Comparison of ENCODE assay signal across 15 cellular contexts in genomic region chr9:2140600-2141223, GRCh38.
DNase-seq lines count a peak whose midpoint lies in the region; ATAC-seq and TF ChIP-seq lines count a peak whose summit lies in the region.
"Had no signal": no experiment of that assay in that cellular context is flagged by ENCODE, and none has a peak within 500 bp of the region (broad histone marks: within the 10 kb centered on the region; RNA-seq: fewer than 3 reads in every experiment).

No MANE protein-coding gene starts in this region.

- H3K27ac ChIP-seq in right atrium auricular region (peak overlapping the region in 1 of 2 donors; percentile 57), left ventricle myocardium inferior (replicated peaks) (peak overlapping the region; percentile 68), psoas muscle (peak overlapping the region; percentile 54), thyroid gland (no peak overlapping the region)
- H3K27ac ChIP-seq: BLaER1 treated with 17β-estradiol and CSF1 and Interleukin-3, amounts not matched to agents 10 nM and 100 nM; HL-60 had no signal

- no peak for TF ChIP-seq CTCF in right atrium auricular region (IDR thresholded peaks at IDR 0.05)
- no peak for TF ChIP-seq CTCF in left ventricle myocardium inferior (IDR thresholded peaks at IDR 0.05; ENCODE audit: borderline replicate concordance)
- TF ChIP-seq CTCF in psoas muscle (IDR thresholded peaks at IDR 0.05) = no peak
- TF ChIP-seq CTCF in thyroid gland (IDR thresholded peaks at IDR 0.05) = no peak

- ATAC-seq in Right ventricle myocardium superior (ENCODE audit: poor library complexity) (peak; percentile 71), psoas muscle (peak; percentile 64 to 84 (median 82)), GM18858 (IDR thresholded peaks at IDR 0.05; ENCODE audit: unreplicated experiment) (no peak), GM21423 (IDR thresholded peaks at IDR 0.05; ENCODE audit: unreplicated experiment) (no peak)
- ATAC-seq: GM23338 had no signal

- peaks cover 0 to 13% of the 10 kb centered on the region in 2 donors for H3K4me1 ChIP-seq in right atrium auricular region
- peaks cover 37% of the 10 kb centered on the region for H3K4me1 ChIP-seq in left ventricle myocardium inferior
- peaks cover 31% of the 10 kb centered on the region for H3K4me1 ChIP-seq in psoas muscle
- H3K4me1 ChIP-seq in thyroid gland = no peaks in the 10 kb centered on the region

- H3K9me3 ChIP-seq in right atrium auricular region (no peaks in the 10 kb centered on the region), left ventricle myocardium inferior (replicated peaks) (no peaks in the 10 kb centered on the region), psoas muscle (no peaks in the 10 kb centered on the region), thyroid gland (no peaks in the 10 kb centered on the region)

- DNase-seq in Right ventricle myocardium superior (no peak), right atrium auricular region (ENCODE audit: low spot score) (no peak), left ventricle myocardium inferior (no peak), psoas muscle (no peak), thyroid gland (no peak)
- DNase-seq: ACHN; Calu3; CD4-positive, CD25-positive, alpha-beta regulatory T cell; DMS 273 treated with DMSO at 0.1 percent for 48 hours; H7 had no signal

- no peaks in the 10 kb centered on the region for H3K27me3 ChIP-seq in right atrium auricular region
- H3K27me3 ChIP-seq in left ventricle myocardium inferior (ENCODE audit: low read depth) = no peaks in the 10 kb centered on the region
- H3K27me3 ChIP-seq in psoas muscle (ENCODE audit: insufficient read depth in 3 of 3, low read length in 2 of 3) = no peaks in the 10 kb centered on the region
- no peaks in the 10 kb centered on the region for H3K27me3 ChIP-seq in thyroid gland
- H3K27me3 ChIP-seq: BLaER1 treated with 17β-estradiol and CSF1 and Interleukin-3, amounts not matched to agents 10 nM and 100 nM had no signal

- H3K36me3 ChIP-seq in right atrium auricular region (peaks cover 1% of the 10 kb centered on the region), left ventricle myocardium inferior (peaks cover 1% of the 10 kb centered on the region), psoas muscle (ENCODE audit: insufficient read depth in 1 of 2, low read depth in 1 of 2) (peaks cover 0 to 3% of the 10 kb centered on the region in 2 donors), thyroid gland (no peaks in the 10 kb centered on the region)

- WGBS in psoas muscle, 3 donors = 45 to 58% (median 47%) methylated on average over 4 of the region's 4 CpGs
- 94 to 97% methylated on average over 4 of the region's 4 CpGs for WGBS in thyroid gland, 2 donors

- no peak for TF ChIP-seq POLR2A in thyroid gland (IDR thresholded peaks at IDR 0.05)

- intact Hi-C loops in Right ventricle myocardium superior (cut with DNase I) = loop anchor here (5.0 kb wide), 1 partner anchor 487 kb away; no protein-coding TSS in a partner anchor
- intact Hi-C loops in left ventricle myocardium inferior (cut with micrococcal nuclease) = no loop called here
- intact Hi-C loops in psoas muscle (cut with DNase I) = loop anchor here in 1 of 2 donors (10.0 kb wide), 1 partner anchor 484 kb away; the partner anchor contains the start of gene VLDLR
- intact Hi-C loops in thyroid gland (cut with DNase I) = no loop called here

- no peak overlapping the region for H3K4me3 ChIP-seq in right atrium auricular region
- no peak overlapping the region for H3K4me3 ChIP-seq in left ventricle myocardium inferior
- no peak overlapping the region for H3K4me3 ChIP-seq in psoas muscle
- no peak overlapping the region for H3K4me3 ChIP-seq in thyroid gland (replicated peaks in 1 of 3)
- H3K4me3 ChIP-seq: BLaER1 treated with 17β-estradiol and CSF1 and Interleukin-3, amounts not matched to agents 10 nM and 100 nM; GM23338 had no signal

Comparison
In these comparisons a context has a peak if more than half of its experiments do, and no peak if none do; other contexts are left out.
1. ATAC-seq: peak in Right ventricle myocardium superior (single experiment) and psoas muscle (4 of 4); none in GM18858 (single experiment) and GM21423 (single experiment).
2. H3K27ac ChIP-seq: peak in left ventricle myocardium inferior (single experiment) and psoas muscle (single experiment); none in thyroid gland (0 of 3).